ENCODE assay signal across 8 cellular contexts in the genomic region with DNA sequence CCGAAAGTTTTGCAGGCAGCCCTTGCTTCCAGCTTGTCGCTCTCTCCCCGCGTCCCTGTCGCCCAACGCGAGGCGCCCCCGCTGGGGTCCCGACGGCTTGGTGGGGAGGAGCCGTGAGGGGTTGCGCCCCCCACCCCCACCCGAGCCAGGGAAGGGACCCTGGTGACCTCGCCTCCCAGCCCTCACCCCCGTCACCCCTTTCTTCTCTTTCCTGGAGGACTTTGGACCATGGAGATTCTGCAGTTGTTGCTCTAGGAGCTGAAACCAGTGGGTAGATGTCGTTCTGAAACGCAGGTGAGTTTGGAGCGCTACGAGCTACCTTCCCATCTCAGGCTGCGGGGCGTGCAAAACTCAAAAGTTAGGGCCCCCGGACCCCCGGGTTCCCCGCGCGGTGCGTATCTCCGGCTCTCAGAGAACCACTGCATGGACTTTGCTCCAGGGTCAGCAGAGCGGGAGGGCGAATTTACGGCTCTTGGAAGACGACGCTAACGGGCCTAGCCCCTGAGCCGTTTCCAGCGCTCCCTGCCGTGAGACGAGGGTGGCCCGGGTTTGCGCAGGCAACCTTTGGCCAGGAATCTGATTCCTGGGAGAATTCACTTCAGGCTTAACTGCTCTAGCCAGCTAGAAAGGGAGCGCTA. TPM values are rescaled to one million over a fixed set of nuclear protein-coding genes. Genes with fewer than 3 reads are reported as not detected.
DNase-seq lines count a peak whose midpoint lies in the region; ATAC-seq and TF ChIP-seq lines count a peak whose summit lies in the region.

No MANE protein-coding gene starts in this region.

- peaks cover 18% of the 10 kb centered on the region for H3K27me3 Mint-ChIP-seq in activated T-helper 2 cell treated with anti-CD3 and anti-CD28 coated beads, Interferon-gamma antibody, Interleukin-2, Interleukin-4, amounts not matched to agents 10 μg/mL and 5 μg/mL and 100 μg/mL, durations not matched to agents 14 hours and 24 hours and 36 hours (ENCODE audit: low read depth)
- H3K27me3 Mint-ChIP-seq in glutamatergic neuron (ENCODE audit: unreplicated experiment): peaks cover 9% of the 10 kb centered on the region

- H3K36me3 Mint-ChIP-seq in activated T-helper 2 cell treated with anti-CD3 and anti-CD28 coated beads, Interferon-gamma antibody, Interleukin-2, Interleukin-4, amounts not matched to agents 10 μg/mL and 5 μg/mL and 100 μg/mL, durations not matched to agents 14 hours and 24 hours and 36 hours (ENCODE audit: low read depth): peaks cover 4% of the 10 kb centered on the region
- no peaks in the 10 kb centered on the region for H3K36me3 Mint-ChIP-seq in glutamatergic neuron (ENCODE audit: unreplicated experiment)

- peaks cover 45% of the 10 kb centered on the region for H3K4me1 Mint-ChIP-seq in activated T-helper 2 cell treated with anti-CD3 and anti-CD28 coated beads, Interferon-gamma antibody, Interleukin-2, Interleukin-4, amounts not matched to agents 10 μg/mL and 5 μg/mL and 100 μg/mL, durations not matched to agents 14 hours and 24 hours and 36 hours (ENCODE audit: low read depth)
- H3K4me1 Mint-ChIP-seq in glutamatergic neuron (ENCODE audit: low read depth, unreplicated experiment): peaks cover 35% of the 10 kb centered on the region

- H3K27ac Mint-ChIP-seq in activated T-helper 2 cell treated with anti-CD3 and anti-CD28 coated beads, Interferon-gamma antibody, Interleukin-2, Interleukin-4, amounts not matched to agents 10 μg/mL and 5 μg/mL and 100 μg/mL, durations not matched to agents 14 hours and 24 hours and 36 hours: no peak overlapping the region
- H3K27ac Mint-ChIP-seq in glutamatergic neuron (ENCODE audit: unreplicated experiment): peak overlapping the region; percentile 91

- no peak for ATAC-seq in GM19395 (IDR thresholded peaks at IDR 0.05; ENCODE audit: unreplicated experiment)
- no peak for ATAC-seq in HG03469 (IDR thresholded peaks at IDR 0.05; ENCODE audit: unreplicated experiment)

- no peak for TF ChIP-seq CTCF in glutamatergic neuron (IDR thresholded peaks at IDR 0.05; ENCODE audit: partially characterized antibody, unreplicated experiment)

- peak overlapping the region; percentile 75 for H3K4me3 Mint-ChIP-seq in activated T-helper 2 cell treated with anti-CD3 and anti-CD28 coated beads, Interferon-gamma antibody, Interleukin-2, Interleukin-4, amounts not matched to agents 10 μg/mL and 5 μg/mL and 100 μg/mL, durations not matched to agents 14 hours and 24 hours and 36 hours (ENCODE audit: low read depth)
- peak overlapping the region; percentile 95 for H3K4me3 Mint-ChIP-seq in glutamatergic neuron (ENCODE audit: unreplicated experiment)

- intact Hi-C loops in activated T-helper 2 cell treated with anti-CD3 and anti-CD28 coated beads, Interferon-gamma antibody, Interleukin-2, Interleukin-4, amounts not matched to agents 10 μg/mL and 5 μg/mL and 100 μg/mL, durations not matched to agents 14 hours and 24 hours and 36 hours (cut with micrococcal nuclease): loop anchor here (5.0 to 10.0 kb wide), 3 partner anchors 48 to 200 kb away; no protein-coding TSS in a partner anchor

- no peaks in the 10 kb centered on the region for H3K9me3 Mint-ChIP-seq in activated T-helper 2 cell treated with anti-CD3 and anti-CD28 coated beads, Interferon-gamma antibody, Interleukin-2, Interleukin-4, amounts not matched to agents 10 μg/mL and 5 μg/mL and 100 μg/mL, durations not matched to agents 14 hours and 24 hours and 36 hours
- H3K9me3 Mint-ChIP-seq in glutamatergic neuron (ENCODE audit: unreplicated experiment): peaks cover 6% of the 10 kb centered on the region

- DNase-seq in NCI-H1436 (lab: John Stamatoyannopoulos, UW): peak; percentile 40
- no peak for DNase-seq in NCI-H1436 treated with DMSO at 0.1 percent for 48 hours (lab: John Stamatoyannopoulos, UW)
- DNase-seq in NCI-H1092 (lab: John Stamatoyannopoulos, UW): peak; percentile 27
- no peak for DNase-seq in activated T-helper 2 cell treated with anti-CD3 and anti-CD28 coated beads, Interferon-gamma antibody, Interleukin-2, Interleukin-4, amounts not matched to agents 10 μg/mL and 5 μg/mL and 100 μg/mL, durations not matched to agents 14 hours and 24 hours and 36 hours (ENCODE audit: low spot score)
- peak; percentile 60 for DNase-seq in glutamatergic neuron
- peak in 29 of 56 donors; percentile 7 to 80 (median 60) for DNase-seq in nucleus accumbens (lab: John Stamatoyannopoulos, UW)

RNA-seq across cellular contexts. Expression of gene ATXN7L1, which starts 0.7 kb away (rescaled TPM):
- 11.1 and 12.4 TPM in 2 replicates for total RNA-seq in activated T-helper 2 cell treated with anti-CD3 and anti-CD28 coated beads, Interferon-gamma antibody, Interleukin-2, Interleukin-4, amounts not matched to agents 10 μg/mL and 5 μg/mL and 100 μg/mL, durations not matched to agents 14 hours and 24 hours and 36 hours
- total RNA-seq in glutamatergic neuron (ENCODE audit: unreplicated experiment): 20.6 TPM

Comparison
In these comparisons a context has a peak if more than half of its experiments do, and no peak if none do; other contexts are left out.
1. DNase-seq: peak in NCI-H1436 (single experiment), NCI-H1092 (single experiment), glutamatergic neuron (single experiment) and nucleus accumbens (29 of 56); none in NCI-H1436 treated with DMSO at 0.1 percent for 48 hours (single experiment) and activated T-helper 2 cell treated with anti-CD3 and anti-CD28 coated beads, Interferon-gamma antibody, Interleukin-2, Interleukin-4, amounts not matched to agents 10 μg/mL and 5 μg/mL and 100 μg/mL, durations not matched to agents 14 hours and 24 hours and 36 hours (single experiment).